1 cellular context compared by ENCODE assay signal in the genomic region with DNA sequence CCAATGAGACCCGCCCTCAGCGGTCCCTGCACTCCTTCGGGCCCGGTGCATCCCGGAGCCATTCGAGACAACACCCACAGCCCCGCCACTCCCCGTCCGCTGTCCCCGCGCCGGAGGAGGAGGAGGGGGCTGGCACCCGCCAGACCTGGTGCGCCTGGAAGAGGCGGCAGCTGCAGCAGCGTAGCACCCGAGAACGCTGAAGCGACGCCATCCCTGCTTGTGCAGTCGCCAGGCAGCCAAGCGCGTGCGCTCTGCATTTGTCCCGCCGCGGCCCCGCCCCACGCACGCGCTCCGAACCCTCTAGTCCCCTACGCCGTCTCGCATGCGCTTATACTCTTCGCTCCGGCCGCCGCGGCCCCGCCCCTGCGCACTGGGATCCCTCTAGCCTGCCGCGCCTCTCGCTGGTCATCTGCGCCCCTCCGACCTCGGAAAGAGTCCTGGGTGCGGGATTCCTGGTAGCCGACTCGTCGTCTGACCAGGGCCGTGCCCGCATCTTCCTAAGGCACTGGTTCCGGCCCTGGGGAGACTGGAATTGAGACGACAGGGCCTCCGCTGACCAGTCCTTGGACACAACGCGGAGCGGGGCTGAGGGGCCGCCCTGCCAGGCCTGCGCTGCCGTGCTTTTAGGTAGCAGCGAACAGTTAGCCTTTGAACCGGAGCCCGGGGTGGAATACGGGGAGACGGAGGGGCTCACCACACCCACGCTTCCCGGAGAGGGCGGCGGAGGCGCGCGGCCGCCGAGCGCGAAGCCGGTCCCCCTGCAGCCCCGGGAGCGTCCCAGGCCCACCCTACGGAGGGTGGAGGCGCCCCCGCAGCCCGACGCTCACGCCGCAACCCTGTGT.
TF ChIP-seq lines count a peak whose summit lies in the region.

A gene with protein sequence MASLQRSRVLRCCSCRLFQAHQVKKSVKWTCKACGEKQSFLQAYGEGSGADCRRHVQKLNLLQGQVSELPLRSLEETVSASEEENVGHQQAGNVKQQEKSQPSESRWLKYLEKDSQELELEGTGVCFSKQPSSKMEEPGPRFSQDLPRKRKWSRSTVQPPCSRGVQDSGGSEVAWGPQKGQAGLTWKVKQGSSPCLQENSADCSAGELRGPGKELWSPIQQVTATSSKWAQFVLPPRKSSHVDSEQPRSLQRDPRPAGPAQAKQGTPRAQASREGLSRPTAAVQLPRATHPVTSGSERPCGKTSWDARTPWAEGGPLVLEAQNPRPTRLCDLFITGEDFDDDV (minus strand): TSS at position 232 of the 842 bp plus-strand sequence. CDS start 21 bp downstream, at position 211.

TF ChIP-seq in HepG2, 621 proteins besides CTCF, POLR2A, EP300 and RAD21 (continued from another document and continues in another):
- TF ChIP-seq, protein P1, sequence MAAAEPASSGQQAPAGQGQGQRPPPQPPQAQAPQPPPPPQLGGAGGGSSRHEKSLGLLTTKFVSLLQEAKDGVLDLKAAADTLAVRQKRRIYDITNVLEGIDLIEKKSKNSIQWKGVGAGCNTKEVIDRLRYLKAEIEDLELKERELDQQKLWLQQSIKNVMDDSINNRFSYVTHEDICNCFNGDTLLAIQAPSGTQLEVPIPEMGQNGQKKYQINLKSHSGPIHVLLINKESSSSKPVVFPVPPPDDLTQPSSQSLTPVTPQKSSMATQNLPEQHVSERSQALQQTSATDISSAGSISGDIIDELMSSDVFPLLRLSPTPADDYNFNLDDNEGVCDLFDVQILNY (CRISPR knock-in tag; conservative IDR thresholded peaks at IDR 0.05): peak; percentile 42; the same call in 1 of the 2 replicates
- TF ChIP-seq, protein P2, sequence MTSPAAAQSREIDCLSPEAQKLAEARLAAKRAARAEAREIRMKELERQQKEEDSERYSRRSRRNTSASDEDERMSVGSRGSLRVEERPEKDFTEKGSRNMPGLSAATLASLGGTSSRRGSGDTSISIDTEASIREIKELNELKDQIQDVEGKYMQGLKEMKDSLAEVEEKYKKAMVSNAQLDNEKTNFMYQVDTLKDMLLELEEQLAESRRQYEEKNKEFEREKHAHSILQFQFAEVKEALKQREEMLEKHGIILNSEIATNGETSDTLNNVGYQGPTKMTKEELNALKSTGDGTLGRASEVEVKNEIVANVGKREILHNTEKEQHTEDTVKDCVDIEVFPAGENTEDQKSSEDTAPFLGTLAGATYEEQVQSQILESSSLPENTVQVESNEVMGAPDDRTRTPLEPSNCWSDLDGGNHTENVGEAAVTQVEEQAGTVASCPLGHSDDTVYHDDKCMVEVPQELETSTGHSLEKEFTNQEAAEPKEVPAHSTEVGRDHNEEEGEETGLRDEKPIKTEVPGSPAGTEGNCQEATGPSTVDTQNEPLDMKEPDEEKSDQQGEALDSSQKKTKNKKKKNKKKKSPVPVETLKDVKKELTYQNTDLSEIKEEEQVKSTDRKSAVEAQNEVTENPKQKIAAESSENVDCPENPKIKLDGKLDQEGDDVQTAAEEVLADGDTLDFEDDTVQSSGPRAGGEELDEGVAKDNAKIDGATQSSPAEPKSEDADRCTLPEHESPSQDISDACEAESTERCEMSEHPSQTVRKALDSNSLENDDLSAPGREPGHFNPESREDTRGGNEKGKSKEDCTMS (CRISPR knock-in tag; conservative IDR thresholded peaks at IDR 0.05): no peak
- TF ChIP-seq PPARG (CRISPR knock-in tag; conservative IDR thresholded peaks at IDR 0.05) (peak; percentile 56), ZFX (CRISPR knock-in tag; IDR thresholded peaks at IDR 0.05; ENCODE audit: low read depth) (peak; percentile 96), NBN (conservative IDR thresholded peaks at IDR 0.05) (no peak), PHF5A (CRISPR knock-in tag; IDR thresholded peaks at IDR 0.05; ENCODE audit: low read depth, unreplicated experiment) (no peak), FOXK1 (CRISPR knock-in tag; IDR thresholded peaks at IDR 0.05; ENCODE audit: borderline replicate concordance, low read depth) (peak; percentile 59; the same call in 1 of the 2 replicates), ZFYVE20 (CRISPR knock-in tag; IDR thresholded peaks at IDR 0.05; ENCODE audit: borderline replicate concordance, low read depth) (no peak), MIER2 (CRISPR knock-in tag; IDR thresholded peaks at IDR 0.05) (no peak; the same call in 1 of the 2 replicates), AKAP8 (CRISPR knock-in tag; IDR thresholded peaks at IDR 0.05) (peak; percentile 92), ZMYM3 (CRISPR knock-in tag; IDR thresholded peaks at IDR 0.05) (peak; percentile 32; the same call in 1 of the 2 replicates), NONO (IDR thresholded peaks at IDR 0.05) (no peak), NONO (CRISPR knock-in tag; conservative IDR thresholded peaks at IDR 0.05) (peak; percentile 86), ZNF251 (CRISPR knock-in tag; IDR thresholded peaks at IDR 0.05) (no peak), ZNF343 (CRISPR knock-in tag; IDR thresholded peaks at IDR 0.05) (0 out of 2 replicates have a peak, but pooled peaks have one; percentile 38), ZNF121 (CRISPR knock-in tag; IDR thresholded peaks at IDR 0.05) (no peak; the same call in 1 of the 2 replicates), PHB2 (IDR thresholded peaks at IDR 0.05; ENCODE audit: partially characterized antibody) (no peak), ZNF749 (CRISPR knock-in tag; IDR thresholded peaks at IDR 0.05; ENCODE audit: borderline replicate concordance) (peak; percentile 22; the same call in 1 of the 2 replicates)
- TF ChIP-seq, protein P3, sequence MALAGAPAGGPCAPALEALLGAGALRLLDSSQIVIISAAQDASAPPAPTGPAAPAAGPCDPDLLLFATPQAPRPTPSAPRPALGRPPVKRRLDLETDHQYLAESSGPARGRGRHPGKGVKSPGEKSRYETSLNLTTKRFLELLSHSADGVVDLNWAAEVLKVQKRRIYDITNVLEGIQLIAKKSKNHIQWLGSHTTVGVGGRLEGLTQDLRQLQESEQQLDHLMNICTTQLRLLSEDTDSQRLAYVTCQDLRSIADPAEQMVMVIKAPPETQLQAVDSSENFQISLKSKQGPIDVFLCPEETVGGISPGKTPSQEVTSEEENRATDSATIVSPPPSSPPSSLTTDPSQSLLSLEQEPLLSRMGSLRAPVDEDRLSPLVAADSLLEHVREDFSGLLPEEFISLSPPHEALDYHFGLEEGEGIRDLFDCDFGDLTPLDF (CRISPR knock-in tag; IDR thresholded peaks at IDR 0.05): peak; percentile 53; the same call in 1 of the 2 replicates
- TF ChIP-seq, protein P4, sequence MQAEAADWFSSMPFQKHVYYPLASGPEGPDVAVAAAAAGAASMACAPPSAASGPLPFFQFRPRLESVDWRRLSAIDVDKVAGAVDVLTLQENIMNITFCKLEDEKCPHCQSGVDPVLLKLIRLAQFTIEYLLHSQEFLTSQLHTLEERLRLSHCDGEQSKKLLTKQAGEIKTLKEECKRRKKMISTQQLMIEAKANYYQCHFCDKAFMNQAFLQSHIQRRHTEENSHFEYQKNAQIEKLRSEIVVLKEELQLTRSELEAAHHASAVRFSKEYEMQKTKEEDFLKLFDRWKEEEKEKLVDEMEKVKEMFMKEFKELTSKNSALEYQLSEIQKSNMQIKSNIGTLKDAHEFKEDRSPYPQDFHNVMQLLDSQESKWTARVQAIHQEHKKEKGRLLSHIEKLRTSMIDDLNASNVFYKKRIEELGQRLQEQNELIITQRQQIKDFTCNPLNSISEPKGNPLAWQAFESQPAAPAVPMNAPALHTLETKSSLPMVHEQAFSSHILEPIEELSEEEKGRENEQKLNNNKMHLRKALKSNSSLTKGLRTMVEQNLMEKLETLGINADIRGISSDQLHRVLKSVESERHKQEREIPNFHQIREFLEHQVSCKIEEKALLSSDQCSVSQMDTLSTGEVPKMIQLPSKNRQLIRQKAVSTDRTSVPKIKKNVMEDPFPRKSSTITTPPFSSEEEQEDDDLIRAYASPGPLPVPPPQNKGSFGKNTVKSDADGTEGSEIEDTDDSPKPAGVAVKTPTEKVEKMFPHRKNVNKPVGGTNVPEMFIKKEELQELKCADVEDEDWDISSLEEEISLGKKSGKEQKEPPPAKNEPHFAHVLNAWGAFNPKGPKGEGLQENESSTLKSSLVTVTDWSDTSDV (CRISPR knock-in tag; IDR thresholded peaks at IDR 0.05): no peak; the same call in 1 of the 2 replicates
- TF ChIP-seq, protein P5, sequence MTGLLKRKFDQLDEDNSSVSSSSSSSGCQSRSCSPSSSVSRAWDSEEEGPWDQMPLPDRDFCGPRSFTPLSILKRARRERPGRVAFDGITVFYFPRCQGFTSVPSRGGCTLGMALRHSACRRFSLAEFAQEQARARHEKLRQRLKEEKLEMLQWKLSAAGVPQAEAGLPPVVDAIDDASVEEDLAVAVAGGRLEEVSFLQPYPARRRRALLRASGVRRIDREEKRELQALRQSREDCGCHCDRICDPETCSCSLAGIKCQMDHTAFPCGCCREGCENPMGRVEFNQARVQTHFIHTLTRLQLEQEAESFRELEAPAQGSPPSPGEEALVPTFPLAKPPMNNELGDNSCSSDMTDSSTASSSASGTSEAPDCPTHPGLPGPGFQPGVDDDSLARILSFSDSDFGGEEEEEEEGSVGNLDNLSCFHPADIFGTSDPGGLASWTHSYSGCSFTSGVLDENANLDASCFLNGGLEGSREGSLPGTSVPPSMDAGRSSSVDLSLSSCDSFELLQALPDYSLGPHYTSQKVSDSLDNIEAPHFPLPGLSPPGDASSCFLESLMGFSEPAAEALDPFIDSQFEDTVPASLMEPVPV (CRISPR knock-in tag; IDR thresholded peaks at IDR 0.05): peak; percentile 55; the same call in 1 of the 2 replicates
- TF ChIP-seq, protein P6, sequence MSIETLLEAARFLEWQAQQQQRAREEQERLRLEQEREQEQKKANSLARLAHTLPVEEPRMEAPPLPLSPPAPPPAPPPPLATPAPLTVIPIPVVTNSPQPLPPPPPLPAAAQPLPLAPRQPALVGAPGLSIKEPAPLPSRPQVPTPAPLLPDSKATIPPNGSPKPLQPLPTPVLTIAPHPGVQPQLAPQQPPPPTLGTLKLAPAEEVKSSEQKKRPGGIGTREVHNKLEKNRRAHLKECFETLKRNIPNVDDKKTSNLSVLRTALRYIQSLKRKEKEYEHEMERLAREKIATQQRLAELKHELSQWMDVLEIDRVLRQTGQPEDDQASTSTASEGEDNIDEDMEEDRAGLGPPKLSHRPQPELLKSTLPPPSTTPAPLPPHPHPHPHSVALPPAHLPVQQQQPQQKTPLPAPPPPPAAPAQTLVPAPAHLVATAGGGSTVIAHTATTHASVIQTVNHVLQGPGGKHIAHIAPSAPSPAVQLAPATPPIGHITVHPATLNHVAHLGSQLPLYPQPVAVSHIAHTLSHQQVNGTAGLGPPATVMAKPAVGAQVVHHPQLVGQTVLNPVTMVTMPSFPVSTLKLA (IDR thresholded peaks at IDR 0.05): peak; percentile 82
- TF ChIP-seq, protein P7, sequence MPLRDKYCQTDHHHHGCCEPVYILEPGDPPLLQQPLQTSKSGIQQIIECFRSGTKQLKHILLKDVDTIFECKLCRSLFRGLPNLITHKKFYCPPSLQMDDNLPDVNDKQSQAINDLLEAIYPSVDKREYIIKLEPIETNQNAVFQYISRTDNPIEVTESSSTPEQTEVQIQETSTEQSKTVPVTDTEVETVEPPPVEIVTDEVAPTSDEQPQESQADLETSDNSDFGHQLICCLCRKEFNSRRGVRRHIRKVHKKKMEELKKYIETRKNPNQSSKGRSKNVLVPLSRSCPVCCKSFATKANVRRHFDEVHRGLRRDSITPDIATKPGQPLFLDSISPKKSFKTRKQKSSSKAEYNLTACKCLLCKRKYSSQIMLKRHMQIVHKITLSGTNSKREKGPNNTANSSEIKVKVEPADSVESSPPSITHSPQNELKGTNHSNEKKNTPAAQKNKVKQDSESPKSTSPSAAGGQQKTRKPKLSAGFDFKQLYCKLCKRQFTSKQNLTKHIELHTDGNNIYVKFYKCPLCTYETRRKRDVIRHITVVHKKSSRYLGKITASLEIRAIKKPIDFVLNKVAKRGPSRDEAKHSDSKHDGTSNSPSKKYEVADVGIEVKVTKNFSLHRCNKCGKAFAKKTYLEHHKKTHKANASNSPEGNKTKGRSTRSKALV (CRISPR knock-in tag; IDR thresholded peaks at IDR 0.05): peak; percentile 75; the same call in 1 of the 2 replicates
- TF ChIP-seq, protein P8, sequence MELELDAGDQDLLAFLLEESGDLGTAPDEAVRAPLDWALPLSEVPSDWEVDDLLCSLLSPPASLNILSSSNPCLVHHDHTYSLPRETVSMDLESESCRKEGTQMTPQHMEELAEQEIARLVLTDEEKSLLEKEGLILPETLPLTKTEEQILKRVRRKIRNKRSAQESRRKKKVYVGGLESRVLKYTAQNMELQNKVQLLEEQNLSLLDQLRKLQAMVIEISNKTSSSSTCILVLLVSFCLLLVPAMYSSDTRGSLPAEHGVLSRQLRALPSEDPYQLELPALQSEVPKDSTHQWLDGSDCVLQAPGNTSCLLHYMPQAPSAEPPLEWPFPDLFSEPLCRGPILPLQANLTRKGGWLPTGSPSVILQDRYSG (CRISPR knock-in tag; IDR thresholded peaks at IDR 0.05): no peak; the same call in 1 of the 2 replicates
- TF ChIP-seq, protein P9, sequence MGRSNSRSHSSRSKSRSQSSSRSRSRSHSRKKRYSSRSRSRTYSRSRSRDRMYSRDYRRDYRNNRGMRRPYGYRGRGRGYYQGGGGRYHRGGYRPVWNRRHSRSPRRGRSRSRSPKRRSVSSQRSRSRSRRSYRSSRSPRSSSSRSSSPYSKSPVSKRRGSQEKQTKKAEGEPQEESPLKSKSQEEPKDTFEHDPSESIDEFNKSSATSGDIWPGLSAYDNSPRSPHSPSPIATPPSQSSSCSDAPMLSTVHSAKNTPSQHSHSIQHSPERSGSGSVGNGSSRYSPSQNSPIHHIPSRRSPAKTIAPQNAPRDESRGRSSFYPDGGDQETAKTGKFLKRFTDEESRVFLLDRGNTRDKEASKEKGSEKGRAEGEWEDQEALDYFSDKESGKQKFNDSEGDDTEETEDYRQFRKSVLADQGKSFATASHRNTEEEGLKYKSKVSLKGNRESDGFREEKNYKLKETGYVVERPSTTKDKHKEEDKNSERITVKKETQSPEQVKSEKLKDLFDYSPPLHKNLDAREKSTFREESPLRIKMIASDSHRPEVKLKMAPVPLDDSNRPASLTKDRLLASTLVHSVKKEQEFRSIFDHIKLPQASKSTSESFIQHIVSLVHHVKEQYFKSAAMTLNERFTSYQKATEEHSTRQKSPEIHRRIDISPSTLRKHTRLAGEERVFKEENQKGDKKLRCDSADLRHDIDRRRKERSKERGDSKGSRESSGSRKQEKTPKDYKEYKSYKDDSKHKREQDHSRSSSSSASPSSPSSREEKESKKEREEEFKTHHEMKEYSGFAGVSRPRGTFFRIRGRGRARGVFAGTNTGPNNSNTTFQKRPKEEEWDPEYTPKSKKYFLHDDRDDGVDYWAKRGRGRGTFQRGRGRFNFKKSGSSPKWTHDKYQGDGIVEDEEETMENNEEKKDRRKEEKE (IDR thresholded peaks at IDR 0.05): no peak
- TF ChIP-seq, protein P10, sequence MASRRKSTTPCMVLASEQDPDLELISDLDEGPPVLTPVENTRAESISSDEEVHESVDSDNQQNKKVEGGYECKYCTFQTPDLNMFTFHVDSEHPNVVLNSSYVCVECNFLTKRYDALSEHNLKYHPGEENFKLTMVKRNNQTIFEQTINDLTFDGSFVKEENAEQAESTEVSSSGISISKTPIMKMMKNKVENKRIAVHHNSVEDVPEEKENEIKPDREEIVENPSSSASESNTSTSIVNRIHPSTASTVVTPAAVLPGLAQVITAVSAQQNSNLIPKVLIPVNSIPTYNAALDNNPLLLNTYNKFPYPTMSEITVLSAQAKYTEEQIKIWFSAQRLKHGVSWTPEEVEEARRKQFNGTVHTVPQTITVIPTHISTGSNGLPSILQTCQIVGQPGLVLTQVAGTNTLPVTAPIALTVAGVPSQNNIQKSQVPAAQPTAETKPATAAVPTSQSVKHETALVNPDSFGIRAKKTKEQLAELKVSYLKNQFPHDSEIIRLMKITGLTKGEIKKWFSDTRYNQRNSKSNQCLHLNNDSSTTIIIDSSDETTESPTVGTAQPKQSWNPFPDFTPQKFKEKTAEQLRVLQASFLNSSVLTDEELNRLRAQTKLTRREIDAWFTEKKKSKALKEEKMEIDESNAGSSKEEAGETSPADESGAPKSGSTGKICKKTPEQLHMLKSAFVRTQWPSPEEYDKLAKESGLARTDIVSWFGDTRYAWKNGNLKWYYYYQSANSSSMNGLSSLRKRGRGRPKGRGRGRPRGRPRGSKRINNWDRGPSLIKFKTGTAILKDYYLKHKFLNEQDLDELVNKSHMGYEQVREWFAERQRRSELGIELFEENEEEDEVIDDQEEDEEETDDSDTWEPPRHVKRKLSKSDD (CRISPR knock-in tag; IDR thresholded peaks at IDR 0.05; ENCODE audit: low read depth): no peak; the same call in 1 of the 2 replicates
